ENCODE assay signal across 8 cellular contexts in the genomic region with DNA sequence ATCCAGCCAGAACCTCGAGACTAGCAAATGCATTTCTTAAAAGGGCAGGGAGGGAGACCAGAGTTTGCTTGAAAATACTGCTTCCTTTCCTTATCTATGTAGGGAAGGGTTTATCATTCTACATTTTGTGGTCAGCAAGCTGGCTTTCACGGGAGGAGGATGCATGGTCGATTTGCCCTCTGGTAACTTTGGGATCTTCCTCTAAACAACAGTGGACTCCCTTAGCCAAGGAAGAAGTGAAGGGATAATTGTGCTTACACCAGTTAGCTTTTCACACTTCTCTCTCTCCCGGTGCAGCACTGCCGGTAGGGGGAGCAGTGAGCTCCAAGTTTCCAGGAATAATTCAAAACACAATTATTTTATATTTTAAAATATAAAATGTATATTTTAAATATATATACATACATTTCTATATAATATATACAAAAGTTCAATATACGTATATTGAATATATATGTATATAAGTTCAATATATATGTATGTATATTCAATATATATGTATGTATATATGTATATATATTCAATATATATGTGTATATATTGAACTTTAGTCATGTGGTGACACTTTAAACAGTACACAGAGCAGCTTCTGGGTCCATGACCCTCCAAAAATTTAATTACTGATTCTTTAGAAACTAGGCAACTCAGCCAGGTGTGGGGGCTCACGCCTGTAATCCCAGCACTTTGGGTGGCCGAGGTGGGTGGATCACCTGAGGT. TPM values are rescaled to one million over a fixed set of nuclear protein-coding genes. Genes with fewer than 3 reads are reported as not detected.
DNase-seq lines count a peak whose midpoint lies in the region; ATAC-seq, FAIRE-seq and TF ChIP-seq lines count a peak whose summit lies in the region.

No MANE protein-coding gene starts in this region.

- H3K27me3 ChIP-seq in cardiac muscle cell = no peaks in the 10 kb centered on the region

- peak overlapping the region; percentile 80 for H3K4me2 ChIP-seq in A549

- H3K36me3 ChIP-seq in SK-N-MC (ENCODE audit: insufficient read depth, low read length) (peaks cover 28% of the 10 kb centered on the region), cardiac muscle cell (peaks cover 7% of the 10 kb centered on the region), urinary bladder (ENCODE audit: insufficient read depth) (no peaks in the 10 kb centered on the region)

- no peaks in the 10 kb centered on the region for H3K27me3 Mint-ChIP-seq in osteocyte (ENCODE audit: unreplicated experiment)

- no peaks in the 10 kb centered on the region for H3K9me3 Mint-ChIP-seq in osteocyte (ENCODE audit: unreplicated experiment)

- no peaks in the 10 kb centered on the region for H3K9me3 ChIP-seq in A549
- no peaks in the 10 kb centered on the region for H3K9me3 ChIP-seq in SK-N-MC (ENCODE audit: low read depth, low read length)
- H3K9me3 ChIP-seq in cardiac muscle cell (ENCODE audit: low read depth) = no peaks in the 10 kb centered on the region

- H3K4me3 Mint-ChIP-seq in osteocyte (ENCODE audit: unreplicated experiment) = peak overlapping the region; percentile 71

- FAIRE-seq in A549 (lab: Jason Lieb, UNC) = no peak

- CTCF ChIA-PET in A549 (lab: Yijun Ruan, JAX) = interaction anchor here (0.6 to 4.2 kb wide), 50 partner anchors 9 to 409 kb away, joined by 3 to 58 read pairs (median 4); no protein-coding TSS in a partner anchor

- POLR2A ChIA-PET in A549 (lab: Yijun Ruan, JAX) = interaction anchor here (0.6 to 1.3 kb wide), 6 partner anchors 9 to 273 kb away, joined by 3 to 9 read pairs (median 4); no protein-coding TSS in a partner anchor

- peaks cover 11% of the 10 kb centered on the region for H3K36me3 Mint-ChIP-seq in osteocyte (ENCODE audit: unreplicated experiment)

- H3K4me1 Mint-ChIP-seq in osteocyte (ENCODE audit: unreplicated experiment) = peaks cover 29% of the 10 kb centered on the region

- H3K4me1 ChIP-seq in A549 (peaks cover 11% of the 10 kb centered on the region), cardiac muscle cell (ENCODE audit: low read depth) (peaks cover 55% of the 10 kb centered on the region), urinary bladder (ENCODE audit: insufficient read depth) (no peaks in the 10 kb centered on the region)

- no peak for TF ChIP-seq EP300 in A549 (IDR thresholded peaks at IDR 0.05)

- ATAC-seq in A549 (peak; percentile 50 to 73; a peak in 4 of 6 replicates), GM18873 (IDR thresholded peaks at IDR 0.05; ENCODE audit: low FRiP score, unreplicated experiment) (no peak)

- 24% methylated on average over 8 of the region's 8 CpGs for WGBS in A549 (ENCODE audit: missing lambda C conversion rate)
- 28% methylated on average over 8 of the region's 8 CpGs for WGBS in urinary bladder

- peak overlapping the region; percentile 91 for H3K27ac Mint-ChIP-seq in osteocyte (ENCODE audit: unreplicated experiment)

- H3K4me3 ChIP-seq in A549 = peak overlapping the region; percentile 44
- H3K4me3 ChIP-seq in GM12875 (ENCODE audit: low read depth, low read length) = no peak overlapping the region
- H3K4me3 ChIP-seq in SK-N-MC = peak overlapping the region; percentile 85
- H3K4me3 ChIP-seq in cardiac muscle cell = peak overlapping the region; percentile 36
- peak overlapping the region; percentile 66 for H3K4me3 ChIP-seq in urinary bladder (ENCODE audit: low read depth, low read length)

- peak overlapping the region; percentile 85 to 90 for H3K27ac ChIP-seq in A549
- H3K27ac ChIP-seq in SK-N-MC = peak overlapping the region; percentile 78
- H3K27ac ChIP-seq in cardiac muscle cell = peak overlapping the region; percentile 84
- H3K27ac ChIP-seq in urinary bladder (ENCODE audit: low read depth) = peak overlapping the region; percentile 98

- TF ChIP-seq CTCF in A549 (IDR thresholded peaks at IDR 0.05) (peak; percentile 91), GM12875 (IDR thresholded peaks at IDR 0.05; ENCODE audit: borderline replicate concordance, insufficient read depth, low read depth, low read length) (peak; percentile 68; the same call in 1 of the 2 replicates), cardiac muscle cell (IDR thresholded peaks at IDR 0.05; ENCODE audit: low read depth, low read length) (peak; percentile 87), osteocyte (IDR thresholded peaks at IDR 0.05) (peak; percentile 89)

- peak overlapping the region; percentile 1 for H3K9ac ChIP-seq in SK-N-MC (ENCODE audit: insufficient read length)

- no peak for TF ChIP-seq POLR2A in A549 (IDR thresholded peaks at IDR 0.05; ENCODE audit: low read length)

- DNase-seq in A549 (ENCODE audit: low read depth in 1 of 2, low spot score in 1 of 2) (peak; percentile 69 to 72), SK-N-MC (ENCODE audit: low read depth, low spot score) (no peak), amygdala (lab: John Stamatoyannopoulos, UW) (peak in 36 of 56 donors; percentile 4 to 82 (median 32)), cardiac muscle cell (ENCODE audit: low read depth in 1 of 2, low spot score in 1 of 2) (peak; percentile 65 to 73), osteocyte (ENCODE audit: extremely low spot score, unreplicated experiment) (no peak)

- TF ChIP-seq RAD21 in A549 (conservative IDR thresholded peaks at IDR 0.05 in 1 of 2, IDR thresholded peaks at IDR 0.05 in 1 of 2) = peak; percentile 54 to 63

TF ChIP-seq in A549, 52 proteins besides CTCF, POLR2A, EP300 and RAD21:
- TF ChIP-seq HMGXB4 (CRISPR knock-in tag; IDR thresholded peaks at IDR 0.05; ENCODE audit: borderline replicate concordance) (no peak), SMC3 (IDR thresholded peaks at IDR 0.05) (peak; percentile 72)

RNA-seq across cellular contexts. Expression of gene ACACB, which starts 4.5 kb away (rescaled TPM):
- 6.8 and 7.0 TPM in 2 replicates for polyA plus RNA-seq in A549 (2011; rRNA removed)
- polyA plus RNA-seq in A549 (2012; cell fraction: cytosol; rRNA removed) = 6.6 and 7.9 TPM in 2 replicates
- 17.1 and 18.9 TPM in 2 replicates for polyA plus RNA-seq in A549 (2012; cell fraction: nucleus; rRNA removed)
- polyA plus RNA-seq in A549 (2017; fragmentation: RNase III; extraction: RNeasy Plus Mini Kit Qiagen cat#74134 plus additional on column Dnase treatment) = 6.4 to 7.6 TPM (median 6.5 TPM) in 3 replicates
- polyA minus RNA-seq in A549 (2011; rRNA and poly(A)+ RNA removed) = 24.5 and 36.0 TPM in 2 replicates
- 52.3 and 78.0 TPM in 2 replicates for total RNA-seq in cardiac muscle cell
- 27.8 and 28.9 TPM in 2 replicates for polyA plus RNA-seq in cardiac muscle cell
- total RNA-seq in osteocyte = 4.4 and 5.4 TPM in 2 replicates
- total RNA-seq in urinary bladder = 34.5 TPM
- 53.5 TPM for polyA plus RNA-seq in urinary bladder

RNA-seq across cellular contexts. Expression of gene UNG, which starts 14.5 kb away (rescaled TPM):
- polyA plus RNA-seq in A549 (2011; rRNA removed) (47.6 and 55.6 TPM in 2 replicates), A549 (2017; fragmentation: RNase III; extraction: RNeasy Plus Mini Kit Qiagen cat#74134 plus additional on column Dnase treatment) (75.6 to 79.5 TPM (median 77.6 TPM) in 3 replicates), cardiac muscle cell (78.5 and 85.7 TPM in 2 replicates), urinary bladder (17.6 TPM)
- polyA plus RNA-seq in A549 (2012; cell fraction: cytosol; rRNA removed) = 68.8 and 90.4 TPM in 2 replicates
- polyA plus RNA-seq in A549 (2012; cell fraction: nucleus; rRNA removed) = 57.0 and 72.5 TPM in 2 replicates
- 14.9 and 16.1 TPM in 2 replicates for polyA minus RNA-seq in A549 (2011; rRNA and poly(A)+ RNA removed)
- total RNA-seq in cardiac muscle cell (133 and 159 TPM in 2 replicates), osteocyte (16.2 and 18.6 TPM in 2 replicates), urinary bladder (21.4 TPM)

RNA-seq across cellular contexts. Expression of gene ALKBH2, which starts 18.7 kb away (rescaled TPM):
- 48.7 and 53.9 TPM in 2 replicates for polyA plus RNA-seq in A549 (2011; rRNA removed)
- polyA plus RNA-seq in A549 (2012; cell fraction: cytosol; rRNA removed) = 47.1 and 48.9 TPM in 2 replicates
- 47.3 and 91.8 TPM in 2 replicates for polyA plus RNA-seq in A549 (2012; cell fraction: nucleus; rRNA removed)
- polyA plus RNA-seq in A549 (2017; fragmentation: RNase III; extraction: RNeasy Plus Mini Kit Qiagen cat#74134 plus additional on column Dnase treatment) = 54.8 to 57.7 TPM (median 55.0 TPM) in 3 replicates
- 24.4 and 30.1 TPM in 2 replicates for polyA minus RNA-seq in A549 (2011; rRNA and poly(A)+ RNA removed)
- total RNA-seq in cardiac muscle cell = 21.9 and 46.6 TPM in 2 replicates
- 32.7 and 47.6 TPM in 2 replicates for polyA plus RNA-seq in cardiac muscle cell
- 17.4 and 17.7 TPM in 2 replicates for total RNA-seq in osteocyte
- 13.3 TPM for total RNA-seq in urinary bladder
- 23.9 TPM for polyA plus RNA-seq in urinary bladder

RNA-seq across cellular contexts. Expression of gene USP30, which starts 59.6 kb away (rescaled TPM):
- polyA plus RNA-seq in A549 (2011; rRNA removed) = 15.2 and 19.6 TPM in 2 replicates
- 10.6 and 14.9 TPM in 2 replicates for polyA plus RNA-seq in A549 (2012; cell fraction: cytosol; rRNA removed)
- 24.0 and 25.6 TPM in 2 replicates for polyA plus RNA-seq in A549 (2012; cell fraction: nucleus; rRNA removed)
- 5.7 to 7.2 TPM (median 6.8 TPM) in 3 replicates for polyA plus RNA-seq in A549 (2017; fragmentation: RNase III; extraction: RNeasy Plus Mini Kit Qiagen cat#74134 plus additional on column Dnase treatment)
- 18.8 and 19.3 TPM in 2 replicates for polyA minus RNA-seq in A549 (2011; rRNA and poly(A)+ RNA removed)
- total RNA-seq in cardiac muscle cell = 18.9 and 25.9 TPM in 2 replicates
- 21.0 and 28.7 TPM in 2 replicates for polyA plus RNA-seq in cardiac muscle cell
- total RNA-seq in osteocyte = 18.1 and 18.2 TPM in 2 replicates
- total RNA-seq in urinary bladder = 13.9 TPM
- 11.5 TPM for polyA plus RNA-seq in urinary bladder

Comparison
In these comparisons a context has a peak if more than half of its experiments do, and no peak if none do; other contexts are left out.
1. DNase-seq: peak in A549 (2 of 2), amygdala (36 of 56) and cardiac muscle cell (2 of 2); none in SK-N-MC (single experiment) and osteocyte (single experiment).
2. Peak in every context shown above with its lines, with median percentiles within 50 percentile points of each other: H3K27ac ChIP-seq and CTCF ChIP-seq.